15 cellular contexts compared by ENCODE assay signal in genomic region chr19:50820086-50820485, GRCh38. TPM values are rescaled to one million over a fixed set of nuclear protein-coding genes. Genes with fewer than 3 reads are reported as not detected.
DNase-seq lines count a peak whose midpoint lies in the region; ATAC-seq and FAIRE-seq lines count a peak whose summit lies in the region.
"Had no signal": no experiment of that assay in that cellular context is flagged by ENCODE, and none has a peak within 500 bp of the region (broad histone marks: within the 10 kb centered on the region; RNA-seq: fewer than 3 reads in every experiment).

No MANE protein-coding gene starts in this region.

- peaks cover 86% of the 10 kb centered on the region for H3K27me3 Mint-ChIP-seq in activated naive CD8-positive, alpha-beta T cell treated with anti-CD3 and anti-CD28 coated beads for 36 hours
- peaks cover 47 to 76% (median 71%) of the 10 kb centered on the region in 5 donors for H3K27me3 Mint-ChIP-seq in naive thymus-derived CD4-positive, alpha-beta T cell

- H3K36me3 Mint-ChIP-seq in activated naive CD8-positive, alpha-beta T cell treated with anti-CD3 and anti-CD28 coated beads for 36 hours: peaks cover 2% of the 10 kb centered on the region
- H3K36me3 Mint-ChIP-seq in naive thymus-derived CD4-positive, alpha-beta T cell: peaks cover 0 to 7% (median 4%) of the 10 kb centered on the region in 5 donors

- H3K4me1 Mint-ChIP-seq in activated naive CD8-positive, alpha-beta T cell treated with anti-CD3 and anti-CD28 coated beads for 36 hours: peaks cover 38% of the 10 kb centered on the region
- H3K4me1 Mint-ChIP-seq in naive thymus-derived CD4-positive, alpha-beta T cell: peaks cover 21 to 28% (median 28%) of the 10 kb centered on the region in 7 donors

- no peaks in the 10 kb centered on the region for H3K36me3 ChIP-seq in naive thymus-derived CD4-positive, alpha-beta T cell (ENCODE audit: control insufficient read depth in 2 of 3, insufficient read depth in 3 of 3, low read length in 3 of 3)
- H3K36me3 ChIP-seq: adrenal gland, SJCRH30 had no signal

- H3K4me1 ChIP-seq in naive thymus-derived CD4-positive, alpha-beta T cell (ENCODE audit: control insufficient read depth in 2 of 2, insufficient read depth in 2 of 2, low read length in 2 of 2): peaks cover 0 to 4% of the 10 kb centered on the region in 2 donors

- POLR2A ChIA-PET in naive thymus-derived CD4-positive, alpha-beta T cell (lab: Charles Lee): no interaction called here

- no peaks in the 10 kb centered on the region for H3K9me3 ChIP-seq in naive thymus-derived CD4-positive, alpha-beta T cell (ENCODE audit: control insufficient read depth in 2 of 3, low read length in 3 of 3)
- H3K9me3 ChIP-seq: A549, adrenal gland, SJCRH30 had no signal

- H3K27ac ChIP-seq in naive thymus-derived CD4-positive, alpha-beta T cell (ENCODE audit: low read depth, low read length): no peak overlapping the region
- H3K27ac ChIP-seq: A549, adrenal gland, SJCRH30 had no signal

- H3K27me3 ChIP-seq in naive thymus-derived CD4-positive, alpha-beta T cell (ENCODE audit: control insufficient read depth in 2 of 2, insufficient read depth in 2 of 2, low read length in 2 of 2): peaks cover 0 to 14% of the 10 kb centered on the region in 2 donors

- intact Hi-C loops in naive thymus-derived CD4-positive, alpha-beta T cell (cut with micrococcal nuclease): no loop called here

- CTCF ChIA-PET in naive thymus-derived CD4-positive, alpha-beta T cell (lab: Charles Lee): no interaction called here

- DNase-seq in NCI-H1417 (lab: John Stamatoyannopoulos, UW): peak in 2 of 3 experiments; percentile 39 to 66
- DNase-seq in NCI-H1417 treated with DMSO at 0.1 percent for 48 hours (lab: John Stamatoyannopoulos, UW): no peak
- DNase-seq in GM19239 (ENCODE audit: insufficient read length, low spot score): no peak
- DNase-seq in activated naive CD8-positive, alpha-beta T cell treated with anti-CD3 and anti-CD28 coated beads for 36 hours: no peak
- no peak for DNase-seq in naive thymus-derived CD4-positive, alpha-beta T cell
- DNase-seq in stimulated activated CD8-positive, alpha-beta memory T cell treated with anti-CD3 and anti-CD28 coated beads, Interleukin-4, amount 100 ng/mL, for 48 hours: no peak
- DNase-seq: adrenal gland; effector memory CD4-positive, alpha-beta T cell; Kasumi-1; NCI-H510A; SJCRH30 had no signal

- H3K4me3 Mint-ChIP-seq in activated naive CD8-positive, alpha-beta T cell treated with anti-CD3 and anti-CD28 coated beads for 36 hours: peak overlapping the region; percentile 59
- H3K4me3 Mint-ChIP-seq in naive thymus-derived CD4-positive, alpha-beta T cell: peak overlapping the region in 9 of 10 donors; percentile 27 to 97 (median 65)

- ATAC-seq in naive thymus-derived CD4-positive, alpha-beta T cell: no peak
- no peak for ATAC-seq in GM18517 (IDR thresholded peaks at IDR 0.05; ENCODE audit: unreplicated experiment)
- ATAC-seq in HG03354 (IDR thresholded peaks at IDR 0.05; ENCODE audit: poor library complexity, severe bottlenecking, unreplicated experiment): no peak
- ATAC-seq: A549 had no signal

- peak; percentile 79 for FAIRE-seq in GM19239 (lab: Jason Lieb, UNC)
- FAIRE-seq: A549 had no signal

- H3K27ac Mint-ChIP-seq in activated naive CD8-positive, alpha-beta T cell treated with anti-CD3 and anti-CD28 coated beads for 36 hours: no peak overlapping the region
- H3K27ac Mint-ChIP-seq in naive thymus-derived CD4-positive, alpha-beta T cell: peak overlapping the region in 2 of 9 donors; percentile 7 to 28

- peaks cover 3% of the 10 kb centered on the region for H3K9me3 Mint-ChIP-seq in activated naive CD8-positive, alpha-beta T cell treated with anti-CD3 and anti-CD28 coated beads for 36 hours
- H3K9me3 Mint-ChIP-seq in naive thymus-derived CD4-positive, alpha-beta T cell: peaks cover 0 to 2% (median 0%) of the 10 kb centered on the region in 11 donors

- H3K4me3 ChIP-seq in naive thymus-derived CD4-positive, alpha-beta T cell (ENCODE audit: low read length): no peak overlapping the region
- H3K4me3 ChIP-seq: A549, SJCRH30, smooth muscle cell had no signal

RNA-seq across cellular contexts. Expression of gene KLK1, which starts 3.5 kb away (rescaled TPM):
- total RNA-seq in activated naive CD8-positive, alpha-beta T cell treated with anti-CD3 and anti-CD28 coated beads for 36 hours: 1 to 10 TPM in 1 of 2 experiments, under 1 TPM in 1; 0.60 to 1.1 TPM
- 1 to 10 TPM in 1 of 5 experiments, not detected in 4; 1.3 TPM for total RNA-seq in naive thymus-derived CD4-positive, alpha-beta T cell
- not detected for polyA plus RNA-seq in naive thymus-derived CD4-positive, alpha-beta T cell
- polyA plus RNA-seq: smooth muscle cell had no signal

RNA-seq across cellular contexts. Expression of gene KLK15, which starts 13.3 kb away (rescaled TPM):
- not detected for total RNA-seq in activated naive CD8-positive, alpha-beta T cell treated with anti-CD3 and anti-CD28 coated beads for 36 hours
- not detected for total RNA-seq in naive thymus-derived CD4-positive, alpha-beta T cell
- polyA plus RNA-seq in naive thymus-derived CD4-positive, alpha-beta T cell: not detected
- total RNA-seq: SJCRH30, smooth muscle cell had no signal
- polyA plus RNA-seq: A549, smooth muscle cell had no signal

RNA-seq across cellular contexts. Expression of gene ACP4, which starts 29.9 kb away (rescaled TPM):
- total RNA-seq in activated naive CD8-positive, alpha-beta T cell treated with anti-CD3 and anti-CD28 coated beads for 36 hours: not detected
- not detected for total RNA-seq in naive thymus-derived CD4-positive, alpha-beta T cell
- not detected for polyA plus RNA-seq in naive thymus-derived CD4-positive, alpha-beta T cell
- total RNA-seq: adrenal gland, SJCRH30, smooth muscle cell had no signal
- polyA plus RNA-seq: A549, adrenal gland had no signal

RNA-seq across cellular contexts. Expression of gene KLK3, which starts 34.6 kb away (rescaled TPM):
- total RNA-seq in activated naive CD8-positive, alpha-beta T cell treated with anti-CD3 and anti-CD28 coated beads for 36 hours: not detected
- not detected for total RNA-seq in naive thymus-derived CD4-positive, alpha-beta T cell
- polyA plus RNA-seq in naive thymus-derived CD4-positive, alpha-beta T cell: not detected
- total RNA-seq: SJCRH30, smooth muscle cell had no signal
- polyA plus RNA-seq: A549, smooth muscle cell had no signal

RNA-seq across cellular contexts. Expression of gene GPR32, which starts 49.8 kb away (rescaled TPM):
- not detected for total RNA-seq in activated naive CD8-positive, alpha-beta T cell treated with anti-CD3 and anti-CD28 coated beads for 36 hours
- total RNA-seq in naive thymus-derived CD4-positive, alpha-beta T cell: not detected
- polyA plus RNA-seq in naive thymus-derived CD4-positive, alpha-beta T cell: not detected
- total RNA-seq: adrenal gland, SJCRH30, smooth muscle cell had no signal
- polyA plus RNA-seq: A549, adrenal gland, smooth muscle cell had no signal

Comparison
In these comparisons a context has a peak if more than half of its experiments do, and no peak if none do; other contexts are left out.
1. DNase-seq: peak in NCI-H1417 (2 of 3); none in NCI-H1417 treated with DMSO at 0.1 percent for 48 hours (single experiment), GM19239 (single experiment), activated naive CD8-positive, alpha-beta T cell treated with anti-CD3 and anti-CD28 coated beads for 36 hours (single experiment), naive thymus-derived CD4-positive, alpha-beta T cell (0 of 9) and stimulated activated CD8-positive, alpha-beta memory T cell treated with anti-CD3 and anti-CD28 coated beads, Interleukin-4, amount 100 ng/mL, for 48 hours (single experiment).